1 cellular context compared by ENCODE assay signal in the genomic region with DNA sequence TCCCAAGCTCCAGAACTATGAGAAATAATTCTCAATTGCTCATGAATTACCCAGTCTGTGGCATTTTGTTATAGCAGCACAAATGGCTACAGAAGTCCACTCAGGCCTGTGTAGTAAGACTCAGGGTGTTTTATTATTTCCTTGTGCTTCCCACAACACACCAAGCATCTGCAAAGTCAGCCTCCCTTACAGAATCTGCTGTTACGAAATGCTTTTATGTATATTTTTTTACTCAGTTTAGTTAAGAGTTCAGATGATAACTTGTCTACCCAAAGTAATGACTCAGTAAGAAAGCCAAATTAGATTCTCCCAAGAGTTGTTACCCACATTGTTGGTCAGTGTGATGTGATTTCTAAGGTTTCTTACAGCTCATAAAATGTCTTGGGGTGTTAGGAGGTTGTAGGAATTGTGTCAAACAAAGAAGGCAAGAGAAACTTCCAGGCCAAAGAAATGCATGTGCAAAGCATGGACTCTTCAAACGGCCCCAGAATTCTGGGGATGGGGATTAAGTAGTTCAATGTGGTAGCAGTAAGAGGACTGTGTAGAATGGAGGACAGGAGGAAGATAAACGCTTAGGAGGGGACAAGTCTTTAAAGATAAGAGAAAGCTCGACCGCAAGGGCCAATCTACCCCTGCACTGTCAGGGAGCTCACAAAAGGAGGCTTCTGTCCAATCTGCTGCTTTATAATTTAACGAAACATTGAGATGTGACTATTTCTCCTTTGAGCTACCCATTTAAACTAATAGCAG.
TF ChIP-seq lines count a peak whose summit lies in the region.

No MANE protein-coding gene starts in this region.

TF ChIP-seq in IMR-90, 13 proteins besides CTCF, POLR2A, EP300 and RAD21 (continued from another document):
- TF ChIP-seq NFE2L2 (IDR thresholded peaks at IDR 0.05; ENCODE audit: low read depth, low read length) (peak; percentile 36; the same call in 1 of the 2 replicates), CHD1 (IDR thresholded peaks at IDR 0.05; ENCODE audit: low read depth, low read length) (no peak), CEBPB (IDR thresholded peaks at IDR 0.05; ENCODE audit: low read depth, low read length) (peak; percentile 69), FOS (IDR thresholded peaks at IDR 0.05; ENCODE audit: low read depth, low read length) (0 out of 2 replicates have a peak, but pooled peaks have one; percentile 3), SMC3 (IDR thresholded peaks at IDR 0.05; ENCODE audit: low read depth, low read length) (no peak)
- TF ChIP-seq, protein P1, sequence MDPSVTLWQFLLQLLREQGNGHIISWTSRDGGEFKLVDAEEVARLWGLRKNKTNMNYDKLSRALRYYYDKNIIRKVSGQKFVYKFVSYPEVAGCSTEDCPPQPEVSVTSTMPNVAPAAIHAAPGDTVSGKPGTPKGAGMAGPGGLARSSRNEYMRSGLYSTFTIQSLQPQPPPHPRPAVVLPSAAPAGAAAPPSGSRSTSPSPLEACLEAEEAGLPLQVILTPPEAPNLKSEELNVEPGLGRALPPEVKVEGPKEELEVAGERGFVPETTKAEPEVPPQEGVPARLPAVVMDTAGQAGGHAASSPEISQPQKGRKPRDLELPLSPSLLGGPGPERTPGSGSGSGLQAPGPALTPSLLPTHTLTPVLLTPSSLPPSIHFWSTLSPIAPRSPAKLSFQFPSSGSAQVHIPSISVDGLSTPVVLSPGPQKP (IDR thresholded peaks at IDR 0.05; ENCODE audit: borderline replicate concordance, low read depth, low read length): no peak
